ENCODE assay signal across 1 cellular context in the genomic region with DNA sequence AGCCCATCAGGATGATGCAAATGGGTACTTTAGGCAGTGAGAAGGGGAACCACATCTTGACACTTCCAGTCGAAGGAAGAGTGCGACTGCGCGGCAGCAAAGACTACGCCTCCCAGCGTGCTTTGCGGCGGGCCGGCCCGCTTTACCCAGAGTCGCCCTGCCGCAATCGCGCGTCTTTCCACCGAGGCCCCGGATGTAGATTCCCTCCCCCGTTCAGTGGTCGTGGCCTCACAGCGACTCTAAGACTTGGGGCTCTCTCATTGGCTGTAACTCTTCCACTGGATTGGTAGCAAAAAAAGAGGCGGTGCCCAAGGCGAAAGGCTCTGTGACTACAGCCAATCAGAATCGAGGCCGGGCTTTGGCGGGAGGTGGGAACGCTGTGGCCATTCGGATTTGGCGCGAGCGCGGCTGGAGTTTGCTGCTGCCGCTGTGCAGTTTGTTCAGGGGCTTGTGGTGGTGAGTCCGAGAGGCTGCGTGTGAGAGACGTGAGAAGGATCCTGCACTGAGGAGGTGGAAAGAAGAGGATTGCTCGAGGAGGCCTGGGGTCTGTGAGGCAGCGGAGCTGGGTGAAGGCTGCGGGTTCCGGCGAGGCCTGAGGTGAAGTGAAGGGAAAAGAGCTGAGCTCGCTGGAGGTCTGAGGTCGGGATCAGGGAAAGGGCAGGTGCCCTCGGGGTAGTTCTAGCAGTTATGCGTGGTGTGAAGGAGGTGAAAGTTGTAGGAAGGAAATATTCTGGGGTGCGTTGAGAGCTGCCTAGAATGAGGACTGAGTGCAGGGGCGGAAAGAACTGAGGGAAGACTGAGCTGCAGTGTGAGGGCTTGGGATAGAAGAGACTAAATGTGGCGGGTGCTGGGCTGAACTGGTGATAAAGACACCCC.
TF ChIP-seq lines count a peak whose summit lies in the region.

A gene with protein sequence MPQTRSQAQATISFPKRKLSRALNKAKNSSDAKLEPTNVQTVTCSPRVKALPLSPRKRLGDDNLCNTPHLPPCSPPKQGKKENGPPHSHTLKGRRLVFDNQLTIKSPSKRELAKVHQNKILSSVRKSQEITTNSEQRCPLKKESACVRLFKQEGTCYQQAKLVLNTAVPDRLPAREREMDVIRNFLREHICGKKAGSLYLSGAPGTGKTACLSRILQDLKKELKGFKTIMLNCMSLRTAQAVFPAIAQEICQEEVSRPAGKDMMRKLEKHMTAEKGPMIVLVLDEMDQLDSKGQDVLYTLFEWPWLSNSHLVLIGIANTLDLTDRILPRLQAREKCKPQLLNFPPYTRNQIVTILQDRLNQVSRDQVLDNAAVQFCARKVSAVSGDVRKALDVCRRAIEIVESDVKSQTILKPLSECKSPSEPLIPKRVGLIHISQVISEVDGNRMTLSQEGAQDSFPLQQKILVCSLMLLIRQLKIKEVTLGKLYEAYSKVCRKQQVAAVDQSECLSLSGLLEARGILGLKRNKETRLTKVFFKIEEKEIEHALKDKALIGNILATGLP (plus strand): TSS at position 386 of the 876 bp plus-strand sequence. CDS start 1,542 bp downstream, outside the sequence.

TF ChIP-seq in HepG2, 621 proteins besides CTCF, POLR2A, EP300 and RAD21 (continued from another document and continues in another):
- TF ChIP-seq, protein P1, sequence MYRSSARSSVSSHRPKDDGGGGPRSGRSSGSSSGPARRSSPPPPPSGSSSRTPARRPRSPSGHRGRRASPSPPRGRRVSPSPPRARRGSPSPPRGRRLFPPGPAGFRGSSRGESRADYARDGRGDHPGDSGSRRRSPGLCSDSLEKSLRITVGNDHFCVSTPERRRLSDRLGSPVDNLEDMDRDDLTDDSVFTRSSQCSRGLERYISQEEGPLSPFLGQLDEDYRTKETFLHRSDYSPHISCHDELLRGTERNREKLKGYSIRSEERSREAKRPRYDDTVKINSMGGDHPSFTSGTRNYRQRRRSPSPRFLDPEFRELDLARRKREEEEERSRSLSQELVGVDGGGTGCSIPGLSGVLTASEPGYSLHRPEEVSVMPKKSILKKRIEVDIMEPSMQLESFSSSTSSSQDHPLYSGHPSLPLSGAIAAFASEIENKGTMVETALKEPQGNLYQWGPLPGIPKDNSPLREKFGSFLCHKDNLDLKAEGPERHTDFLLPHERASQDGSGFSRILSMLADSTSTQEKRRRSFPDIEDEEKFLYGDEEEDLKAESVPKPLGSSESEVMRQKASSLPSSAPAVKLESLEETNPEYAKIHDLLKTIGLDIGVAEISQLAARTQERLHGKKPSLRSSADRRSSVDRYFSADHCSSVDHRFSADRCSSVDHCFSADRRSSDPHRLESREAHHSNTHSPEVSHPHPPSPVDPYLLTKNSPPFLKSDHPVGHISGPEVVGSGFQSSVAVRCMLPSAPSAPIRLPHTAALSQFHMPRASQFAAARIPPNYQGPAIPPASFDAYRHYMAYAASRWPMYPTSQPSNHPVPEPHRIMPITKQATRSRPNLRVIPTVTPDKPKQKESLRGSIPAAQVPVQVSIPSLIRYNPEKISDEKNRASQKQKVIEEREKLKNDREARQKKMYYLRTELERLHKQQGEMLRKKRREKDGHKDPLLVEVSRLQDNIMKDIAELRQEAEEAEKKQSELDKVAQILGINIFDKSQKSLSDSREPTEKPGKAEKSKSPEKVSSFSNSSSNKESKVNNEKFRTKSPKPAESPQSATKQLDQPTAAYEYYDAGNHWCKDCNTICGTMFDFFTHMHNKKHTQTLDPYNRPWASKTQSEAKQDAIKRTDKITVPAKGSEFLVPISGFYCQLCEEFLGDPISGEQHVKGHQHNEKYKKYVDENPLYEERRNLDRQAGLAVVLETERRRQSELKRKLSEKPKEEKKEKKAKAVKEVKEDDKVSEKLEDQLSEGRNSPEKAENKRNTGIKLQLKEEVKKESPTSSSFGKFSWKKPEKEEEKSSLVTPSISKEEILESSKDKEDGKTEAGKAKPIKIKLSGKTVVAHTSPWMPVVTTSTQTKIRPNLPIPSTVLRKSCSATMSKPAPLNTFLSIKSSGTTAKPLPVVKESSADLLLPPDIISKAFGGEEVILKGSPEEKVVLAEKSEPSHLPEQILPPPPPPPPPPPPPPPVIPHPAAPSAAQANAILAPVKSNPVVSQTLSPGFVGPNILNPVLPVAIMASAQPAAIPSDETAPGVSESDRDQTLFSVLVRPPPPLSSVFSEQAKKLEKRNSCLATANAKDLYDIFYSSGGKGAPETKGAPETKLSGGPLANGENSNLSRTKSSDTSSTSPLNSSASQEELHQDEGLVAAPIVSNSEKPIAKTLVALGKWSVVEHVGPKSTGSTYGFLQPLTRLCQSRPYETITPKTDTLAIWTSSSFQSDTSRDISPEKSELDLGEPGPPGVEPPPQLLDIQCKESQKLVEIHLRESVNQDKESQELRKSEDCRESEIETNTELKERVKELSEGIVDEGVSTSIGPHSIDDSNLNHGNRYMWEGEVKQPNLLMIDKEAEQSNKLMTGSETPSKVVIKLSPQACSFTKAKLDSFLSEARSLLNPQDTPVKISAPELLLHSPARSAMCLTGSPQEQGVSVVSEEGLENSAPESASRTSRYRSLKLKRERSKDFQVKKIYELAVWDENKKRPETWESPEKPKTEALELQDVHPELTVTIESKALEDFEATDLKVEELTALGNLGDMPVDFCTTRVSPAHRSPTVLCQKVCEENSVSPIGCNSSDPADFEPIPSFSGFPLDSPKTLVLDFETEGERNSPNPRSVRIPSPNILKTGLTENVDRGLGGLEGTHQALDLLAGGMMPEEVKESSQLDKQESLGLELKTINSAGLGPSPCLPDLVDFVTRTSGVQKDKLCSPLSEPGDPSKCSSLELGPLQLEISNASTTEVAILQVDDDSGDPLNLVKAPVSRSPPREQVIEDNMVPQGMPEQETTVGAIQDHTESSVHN (CRISPR knock-in tag; IDR thresholded peaks at IDR 0.05): no peak
- TF ChIP-seq MTF1 (CRISPR knock-in tag; IDR thresholded peaks at IDR 0.05) (no peak), FOSL1 (CRISPR knock-in tag; IDR thresholded peaks at IDR 0.05; ENCODE audit: borderline replicate concordance) (no peak), RCOR2 (CRISPR knock-in tag; IDR thresholded peaks at IDR 0.05) (0 out of 2 replicates have a peak, but pooled peaks have one; percentile 13), ATF7-NPFF (CRISPR knock-in tag; IDR thresholded peaks at IDR 0.05; ENCODE audit: low read depth) (peak; percentile 97), TBL1XR1 (IDR thresholded peaks at IDR 0.05; ENCODE audit: borderline replicate concordance, low read length, partially characterized antibody) (no peak), ZSCAN30 (CRISPR knock-in tag; IDR thresholded peaks at IDR 0.05) (no peak), ELF3 (CRISPR knock-in tag; IDR thresholded peaks at IDR 0.05) (no peak; the same call in 1 of the 2 replicates), ZNF616 (CRISPR knock-in tag; IDR thresholded peaks at IDR 0.05; ENCODE audit: low read depth) (no peak; the same call in 1 of the 2 replicates), ZNF891 (CRISPR knock-in tag; IDR thresholded peaks at IDR 0.05) (peak; percentile 98), HCFC1 (IDR thresholded peaks at IDR 0.05; ENCODE audit: low read depth, low read length) (peak; percentile 90), SCMH1 (CRISPR knock-in tag; IDR thresholded peaks at IDR 0.05; ENCODE audit: borderline replicate concordance) (no peak), NFYB (CRISPR knock-in tag; IDR thresholded peaks at IDR 0.05) (peak; percentile 97), SAP130 (CRISPR knock-in tag; IDR thresholded peaks at IDR 0.05; ENCODE audit: low read depth) (peak; percentile 100), NONO (IDR thresholded peaks at IDR 0.05) (no peak), NONO (CRISPR knock-in tag; conservative IDR thresholded peaks at IDR 0.05) (peak; percentile 71), SUZ12 (IDR thresholded peaks at IDR 0.05; ENCODE audit: low read depth, low read length) (peak; percentile 87), CREM (IDR thresholded peaks at IDR 0.05) (peak; percentile 93), CREM (CRISPR knock-in tag; IDR thresholded peaks at IDR 0.05) (no peak), MYNN (CRISPR knock-in tag; IDR thresholded peaks at IDR 0.05; ENCODE audit: low read depth) (no peak; the same call in 1 of the 2 replicates), NFATC3 (CRISPR knock-in tag; IDR thresholded peaks at IDR 0.05) (peak; percentile 81; the same call in 1 of the 2 replicates), HMG20B (CRISPR knock-in tag; conservative IDR thresholded peaks at IDR 0.05) (no peak), ZNF296 (CRISPR knock-in tag; conservative IDR thresholded peaks at IDR 0.05) (0 out of 2 replicates have a peak, but pooled peaks have one; percentile 41), ZFP62 (CRISPR knock-in tag; IDR thresholded peaks at IDR 0.05) (no peak)
- TF ChIP-seq, protein P2, sequence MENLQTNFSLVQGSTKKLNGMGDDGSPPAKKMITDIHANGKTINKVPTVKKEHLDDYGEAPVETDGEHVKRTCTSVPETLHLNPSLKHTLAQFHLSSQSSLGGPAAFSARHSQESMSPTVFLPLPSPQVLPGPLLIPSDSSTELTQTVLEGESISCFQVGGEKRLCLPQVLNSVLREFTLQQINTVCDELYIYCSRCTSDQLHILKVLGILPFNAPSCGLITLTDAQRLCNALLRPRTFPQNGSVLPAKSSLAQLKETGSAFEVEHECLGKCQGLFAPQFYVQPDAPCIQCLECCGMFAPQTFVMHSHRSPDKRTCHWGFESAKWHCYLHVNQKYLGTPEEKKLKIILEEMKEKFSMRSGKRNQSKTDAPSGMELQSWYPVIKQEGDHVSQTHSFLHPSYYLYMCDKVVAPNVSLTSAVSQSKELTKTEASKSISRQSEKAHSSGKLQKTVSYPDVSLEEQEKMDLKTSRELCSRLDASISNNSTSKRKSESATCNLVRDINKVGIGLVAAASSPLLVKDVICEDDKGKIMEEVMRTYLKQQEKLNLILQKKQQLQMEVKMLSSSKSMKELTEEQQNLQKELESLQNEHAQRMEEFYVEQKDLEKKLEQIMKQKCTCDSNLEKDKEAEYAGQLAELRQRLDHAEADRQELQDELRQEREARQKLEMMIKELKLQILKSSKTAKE (CRISPR knock-in tag; IDR thresholded peaks at IDR 0.05; ENCODE audit: borderline replicate concordance): no peak; the same call in 1 of the 2 replicates
- TF ChIP-seq, protein P3, sequence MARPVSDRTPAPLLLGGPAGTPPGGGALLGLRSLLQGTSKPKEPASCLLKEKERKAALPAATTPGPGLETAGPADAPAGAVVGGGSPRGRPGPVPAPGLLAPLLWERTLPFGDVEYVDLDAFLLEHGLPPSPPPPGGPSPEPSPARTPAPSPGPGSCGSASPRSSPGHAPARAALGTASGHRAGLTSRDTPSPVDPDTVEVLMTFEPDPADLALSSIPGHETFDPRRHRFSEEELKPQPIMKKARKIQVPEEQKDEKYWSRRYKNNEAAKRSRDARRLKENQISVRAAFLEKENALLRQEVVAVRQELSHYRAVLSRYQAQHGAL (CRISPR knock-in tag; IDR thresholded peaks at IDR 0.05; ENCODE audit: not compliant biosample characterization): no peak
- TF ChIP-seq, protein P4, sequence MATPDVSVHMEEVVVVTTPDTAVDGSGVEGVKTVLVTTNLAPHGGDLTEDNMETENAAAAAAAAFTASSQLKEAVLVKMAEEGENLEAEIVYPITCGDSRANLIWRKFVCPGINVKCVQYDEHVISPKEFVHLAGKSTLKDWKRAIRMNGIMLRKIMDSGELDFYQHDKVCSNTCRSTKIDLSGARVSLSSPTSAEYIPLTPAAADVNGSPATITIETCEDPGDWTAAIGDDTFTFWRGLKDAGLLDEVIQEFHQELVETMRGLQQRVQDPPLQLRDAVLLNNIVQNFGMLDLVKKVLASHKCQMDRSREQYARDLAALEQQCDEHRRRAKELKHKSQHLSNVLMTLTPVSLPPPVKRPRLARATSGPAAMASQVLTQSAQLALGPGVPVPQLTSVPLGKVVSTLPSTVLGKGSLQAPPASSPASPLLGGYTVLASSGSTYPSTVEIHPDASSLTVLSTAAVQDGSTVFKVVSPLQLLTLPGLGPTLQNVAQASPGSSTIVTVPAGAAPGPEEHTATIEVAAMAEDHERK (CRISPR knock-in tag; IDR thresholded peaks at IDR 0.05; ENCODE audit: low read depth): peak; percentile 80; the same call in 1 of the 2 replicates
- TF ChIP-seq, protein P5, sequence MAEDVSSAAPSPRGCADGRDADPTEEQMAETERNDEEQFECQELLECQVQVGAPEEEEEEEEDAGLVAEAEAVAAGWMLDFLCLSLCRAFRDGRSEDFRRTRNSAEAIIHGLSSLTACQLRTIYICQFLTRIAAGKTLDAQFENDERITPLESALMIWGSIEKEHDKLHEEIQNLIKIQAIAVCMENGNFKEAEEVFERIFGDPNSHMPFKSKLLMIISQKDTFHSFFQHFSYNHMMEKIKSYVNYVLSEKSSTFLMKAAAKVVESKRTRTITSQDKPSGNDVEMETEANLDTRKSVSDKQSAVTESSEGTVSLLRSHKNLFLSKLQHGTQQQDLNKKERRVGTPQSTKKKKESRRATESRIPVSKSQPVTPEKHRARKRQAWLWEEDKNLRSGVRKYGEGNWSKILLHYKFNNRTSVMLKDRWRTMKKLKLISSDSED (CRISPR knock-in tag; IDR thresholded peaks at IDR 0.05): no peak
- TF ChIP-seq, protein P6, sequence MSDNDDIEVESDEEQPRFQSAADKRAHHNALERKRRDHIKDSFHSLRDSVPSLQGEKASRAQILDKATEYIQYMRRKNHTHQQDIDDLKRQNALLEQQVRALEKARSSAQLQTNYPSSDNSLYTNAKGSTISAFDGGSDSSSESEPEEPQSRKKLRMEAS (IDR thresholded peaks at IDR 0.05): peak; percentile 90
- TF ChIP-seq, protein P7, sequence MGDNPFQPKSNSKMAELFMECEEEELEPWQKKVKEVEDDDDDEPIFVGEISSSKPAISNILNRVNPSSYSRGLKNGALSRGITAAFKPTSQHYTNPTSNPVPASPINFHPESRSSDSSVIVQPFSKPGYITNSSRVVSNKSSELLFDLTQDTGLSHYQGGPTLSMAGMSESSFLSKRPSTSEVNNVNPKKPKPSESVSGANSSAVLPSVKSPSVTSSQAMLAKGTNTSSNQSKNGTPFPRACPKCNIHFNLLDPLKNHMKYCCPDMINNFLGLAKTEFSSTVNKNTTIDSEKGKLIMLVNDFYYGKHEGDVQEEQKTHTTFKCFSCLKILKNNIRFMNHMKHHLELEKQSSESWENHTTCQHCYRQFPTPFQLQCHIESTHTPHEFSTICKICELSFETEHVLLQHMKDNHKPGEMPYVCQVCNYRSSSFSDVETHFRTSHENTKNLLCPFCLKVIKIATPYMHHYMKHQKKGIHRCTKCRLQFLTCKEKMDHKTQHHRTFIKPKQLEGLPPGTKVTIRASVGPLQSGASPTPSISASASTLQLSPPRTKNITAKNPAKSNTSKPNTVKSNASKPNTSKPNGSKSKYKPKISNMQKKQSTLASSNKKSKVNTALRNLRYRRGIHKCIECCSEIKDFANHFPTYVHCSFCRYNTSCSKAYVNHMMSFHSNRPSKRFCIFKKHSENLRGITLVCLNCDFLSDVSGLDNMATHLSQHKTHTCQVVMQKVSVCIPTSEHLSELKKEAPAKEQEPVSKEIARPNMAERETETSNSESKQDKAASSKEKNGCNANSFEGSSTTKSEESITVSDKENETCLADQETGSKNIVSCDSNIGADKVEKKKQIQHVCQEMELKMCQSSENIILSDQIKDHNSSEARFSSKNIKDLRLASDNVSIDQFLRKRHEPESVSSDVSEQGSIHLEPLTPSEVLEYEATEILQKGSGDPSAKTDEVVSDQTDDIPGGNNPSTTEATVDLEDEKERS (CRISPR knock-in tag; IDR thresholded peaks at IDR 0.05): peak; percentile 10; the same call in 1 of the 2 replicates
